8 cellular contexts compared by ENCODE assay signal in genomic region chr7:151083071-151083823, GRCh38. TPM values are rescaled to one million over a fixed set of nuclear protein-coding genes. Genes with fewer than 3 reads are reported as not detected.
DNase-seq lines count a peak whose midpoint lies in the region; ATAC-seq and TF ChIP-seq lines count a peak whose summit lies in the region.

TSS of gene TMUB1 (minus strand) at chr7:151083493. CDS start at chr7:151082563, 930 bp downstream.

- peak within 1 kb of the TSS; percentile 89 to 95 (median 92) for H3K4me3 Mint-ChIP-seq in CD4-positive, alpha-beta memory T cell
- H3K4me3 Mint-ChIP-seq in activated T-helper 1 cell treated with anti-CD3 and anti-CD28 coated beads, Interleukin-12 subunit alpha, Interleukin-12 subunit beta, Interleukin-2, Interleukin-4 antibody, amounts not matched to agents 30 ng/mL and 10 ng/mL and 1 ng/mL, durations not matched to agents 14 hours and 24 hours and 36 hours, result peak within 1 kb of the TSS; percentile 95

- H3K27ac ChIP-seq in CD4-positive, alpha-beta memory T cell (ENCODE audit: low read depth, low read length), result peak within 1 kb of the TSS; percentile 90
- H3K27ac ChIP-seq in Peyer's patch, result peak within 1 kb of the TSS; percentile 95 to 97 (median 96)
- H3K27ac ChIP-seq in neutrophil, result peak within 1 kb of the TSS; percentile 68

- intact Hi-C loops in CD4-positive, alpha-beta memory T cell (cut with micrococcal nuclease), result loop anchor here (1.0 to 10.0 kb wide), 3 partner anchors 55 to 149 kb away; partner anchors contain the start of genes ABCB8, CHPF2 and KCNH2
- intact Hi-C loops in activated T-helper 1 cell treated with anti-CD3 and anti-CD28 coated beads, Interleukin-12 subunit alpha, Interleukin-12 subunit beta, Interleukin-2, Interleukin-4 antibody, amounts not matched to agents 30 ng/mL and 10 ng/mL and 1 ng/mL, durations not matched to agents 14 hours and 24 hours and 36 hours (cut with micrococcal nuclease), result loop anchor here (1.0 to 10.0 kb wide), 7 partner anchors 106 to 1458 kb away; partner anchors contain the start of genes ABCF2, ACTR3C, CHPF2 and LRRC61

- peak; percentile 34 to 48 for TF ChIP-seq POLR2A in Peyer's patch (IDR thresholded peaks at IDR 0.05)

- H3K4me1 Mint-ChIP-seq in CD4-positive, alpha-beta memory T cell, result peaks cover 25 to 61% (median 40%) of the 10 kb centered on the region in 4 donors
- peaks cover 40% of the 10 kb centered on the region for H3K4me1 Mint-ChIP-seq in activated T-helper 1 cell treated with anti-CD3 and anti-CD28 coated beads, Interleukin-12 subunit alpha, Interleukin-12 subunit beta, Interleukin-2, Interleukin-4 antibody, amounts not matched to agents 30 ng/mL and 10 ng/mL and 1 ng/mL, durations not matched to agents 14 hours and 24 hours and 36 hours (ENCODE audit: low read depth)

- H3K4me3 ChIP-seq in CD4-positive, alpha-beta memory T cell (ENCODE audit: low read length in 2 of 2), result peak within 1 kb of the TSS; percentile 36 to 74
- H3K4me3 ChIP-seq in Peyer's patch (peak within 1 kb of the TSS; percentile 90 to 96 (median 92)), fibroblast of villous mesenchyme (ENCODE audit: low read depth, low read length) (peak within 1 kb of the TSS; percentile 72), neutrophil (ENCODE audit: low read depth in 1 of 2, low read length in 1 of 2) (peak within 1 kb of the TSS; percentile 59 to 84)

- CTCF ChIA-PET in CD4-positive, alpha-beta memory T cell (lab: Charles Lee; ENCODE audit: partially characterized antibody), result interaction anchor here (1.1 to 2.8 kb wide), 5 partner anchors 13 to 65 kb away, joined by 3 to 11 read pairs (median 3); partner anchors contain the start of gene ABCB8

- no peaks in the 10 kb centered on the region for H3K9me3 ChIP-seq in CD4-positive, alpha-beta memory T cell (ENCODE audit: control insufficient read depth in 1 of 2, low read length in 2 of 2)
- H3K9me3 ChIP-seq in Peyer's patch, result no peaks in the 10 kb centered on the region
- H3K9me3 ChIP-seq in neutrophil, result no peaks in the 10 kb centered on the region

- H3K4me1 ChIP-seq in CD4-positive, alpha-beta memory T cell (ENCODE audit: insufficient read depth, low read length), result peaks cover 67% of the 10 kb centered on the region
- H3K4me1 ChIP-seq in Peyer's patch, result peaks cover 3 to 57% (median 43%) of the 10 kb centered on the region in 4 donors
- H3K4me1 ChIP-seq in neutrophil (ENCODE audit: control insufficient read depth in 1 of 2, insufficient read depth in 1 of 2, low read depth in 1 of 2, low read length in 1 of 2), result peaks cover 55 to 63% of the 10 kb centered on the region in 2 experiments

- POLR2A ChIA-PET in CD4-positive, alpha-beta memory T cell (lab: Charles Lee; ENCODE audit: partially characterized antibody), result interaction anchor here (0.5 to 6.4 kb wide), 14 partner anchors 11 to 1584 kb away, joined by 3 to 68 read pairs (median 4); partner anchors contain the start of genes ABCB8, CDK5 and SLC4A2

- H3K27me3 ChIP-seq in CD4-positive, alpha-beta memory T cell (ENCODE audit: insufficient read depth, low read length), result no peaks in the 10 kb centered on the region
- H3K27me3 ChIP-seq in Peyer's patch (no peaks in the 10 kb centered on the region), neutrophil (peaks cover 40% of the 10 kb centered on the region)

- H3K36me3 Mint-ChIP-seq in CD4-positive, alpha-beta memory T cell, result peaks cover 0 to 16% of the 10 kb centered on the region in 2 donors
- H3K36me3 Mint-ChIP-seq in activated T-helper 1 cell treated with anti-CD3 and anti-CD28 coated beads, Interleukin-12 subunit alpha, Interleukin-12 subunit beta, Interleukin-2, Interleukin-4 antibody, amounts not matched to agents 30 ng/mL and 10 ng/mL and 1 ng/mL, durations not matched to agents 14 hours and 24 hours and 36 hours (ENCODE audit: low read depth), result peaks cover 11% of the 10 kb centered on the region

- no peaks in the 10 kb centered on the region for H3K27me3 Mint-ChIP-seq in CD4-positive, alpha-beta memory T cell
- H3K27me3 Mint-ChIP-seq in activated T-helper 1 cell treated with anti-CD3 and anti-CD28 coated beads, Interleukin-12 subunit alpha, Interleukin-12 subunit beta, Interleukin-2, Interleukin-4 antibody, amounts not matched to agents 30 ng/mL and 10 ng/mL and 1 ng/mL, durations not matched to agents 14 hours and 24 hours and 36 hours (ENCODE audit: insufficient read depth), result peaks cover 15% of the 10 kb centered on the region

- H3K9me3 Mint-ChIP-seq in CD4-positive, alpha-beta memory T cell, result peaks cover 0 to 2% (median 0%) of the 10 kb centered on the region in 8 donors
- H3K9me3 Mint-ChIP-seq in activated T-helper 1 cell treated with anti-CD3 and anti-CD28 coated beads, Interleukin-12 subunit alpha, Interleukin-12 subunit beta, Interleukin-2, Interleukin-4 antibody, amounts not matched to agents 30 ng/mL and 10 ng/mL and 1 ng/mL, durations not matched to agents 14 hours and 24 hours and 36 hours, result no peaks in the 10 kb centered on the region

- ATAC-seq in GM19397 (IDR thresholded peaks at IDR 0.05; ENCODE audit: unreplicated experiment) (peak; percentile 43), HG03565 (IDR thresholded peaks at IDR 0.05; ENCODE audit: unreplicated experiment) (peak; percentile 43)

- peak within 1 kb of the TSS; percentile 90 to 99 (median 97) for H3K27ac Mint-ChIP-seq in CD4-positive, alpha-beta memory T cell
- H3K27ac Mint-ChIP-seq in activated T-helper 1 cell treated with anti-CD3 and anti-CD28 coated beads, Interleukin-12 subunit alpha, Interleukin-12 subunit beta, Interleukin-2, Interleukin-4 antibody, amounts not matched to agents 30 ng/mL and 10 ng/mL and 1 ng/mL, durations not matched to agents 14 hours and 24 hours and 36 hours, result peak within 1 kb of the TSS; percentile 86

- DNase-seq in CD4-positive, alpha-beta memory T cell, result peak; percentile 84 to 97 (median 86)
- DNase-seq in Peyer's patch, result peak; percentile 86 to 94 (median 89)
- DNase-seq in activated T-helper 1 cell treated with anti-CD3 and anti-CD28 coated beads, Interleukin-12 subunit alpha, Interleukin-12 subunit beta, Interleukin-2, Interleukin-4 antibody, amounts not matched to agents 30 ng/mL and 10 ng/mL and 1 ng/mL, durations not matched to agents 14 hours and 24 hours and 36 hours (ENCODE audit: low spot score), result peak; percentile 82
- DNase-seq in fibroblast of villous mesenchyme (ENCODE audit: low read depth), result peak; percentile 62
- DNase-seq in superior temporal gyrus (ENCODE audit: extremely low spot score), result peak; percentile 68

- no peak for TF ChIP-seq CTCF in Peyer's patch (IDR thresholded peaks at IDR 0.05)
- no peak for TF ChIP-seq CTCF in fibroblast of villous mesenchyme (IDR thresholded peaks at IDR 0.05; ENCODE audit: insufficient read depth, low read depth, low read length)
- TF ChIP-seq CTCF in neutrophil (IDR thresholded peaks at IDR 0.05), result no peak

- peaks cover 5% of the 10 kb centered on the region for H3K36me3 ChIP-seq in CD4-positive, alpha-beta memory T cell (ENCODE audit: insufficient read depth, low read length)
- no peaks in the 10 kb centered on the region for H3K36me3 ChIP-seq in Peyer's patch
- H3K36me3 ChIP-seq in neutrophil, result peaks cover 6% of the 10 kb centered on the region

RNA-seq across cellular contexts. Expression of gene TMUB1, which starts in this region (rescaled TPM):
- total RNA-seq in CD4-positive, alpha-beta memory T cell, result 10 to 100 TPM; 42.6 to 48.7 TPM
- 10 to 100 TPM; 48.9 to 66.7 TPM for polyA plus RNA-seq in CD4-positive, alpha-beta memory T cell
- total RNA-seq in Peyer's patch (100 to 1,000 TPM in 2 of 4 donors, 10 to 100 TPM in 2; 38.0 to 113 (median 100) TPM), fibroblast of villous mesenchyme (17.7 and 21.6 TPM in 2 replicates)
- 55.3 and 63.4 TPM in 2 replicates for total RNA-seq in activated T-helper 1 cell treated with anti-CD3 and anti-CD28 coated beads, Interleukin-12 subunit alpha, Interleukin-12 subunit beta, Interleukin-2, Interleukin-4 antibody, amounts not matched to agents 30 ng/mL and 10 ng/mL and 1 ng/mL, durations not matched to agents 14 hours and 24 hours and 36 hours

Comparison
In these comparisons a context has a peak if more than half of its experiments do, and no peak if none do; other contexts are left out.
1. Peak in every context shown above with its lines: DNase-seq, ATAC-seq, H3K4me3 ChIP-seq and H3K27ac ChIP-seq.